Comparison of ENCODE assay signal across 8 cellular contexts in genomic region chr3:158539414-158540014, GRCh38. TPM values are rescaled to one million over a fixed set of nuclear protein-coding genes. Genes with fewer than 3 reads are reported as not detected.
DNase-seq lines count a peak whose midpoint lies in the region; ATAC-seq and TF ChIP-seq lines count a peak whose summit lies in the region.

No MANE protein-coding gene starts in this region.

- H3K4me1 ChIP-seq in Panc1 (ENCODE audit: control insufficient read depth, insufficient read depth, low read length) = no peaks in the 10 kb centered on the region
- H3K4me1 ChIP-seq in iPS DF 6.9 (ENCODE audit: control insufficient read depth, insufficient read depth, low read length) = no peaks in the 10 kb centered on the region

- H3K4me3 ChIP-seq in AG10803 (ENCODE audit: low read length) (no peak overlapping the region), Panc1 (ENCODE audit: low read depth in 2 of 2, low read length in 2 of 2) (no peak overlapping the region), iPS DF 6.9 (ENCODE audit: low read length) (no peak overlapping the region)

- no peaks in the 10 kb centered on the region for H3K9me3 ChIP-seq in Panc1 (ENCODE audit: control insufficient read depth, insufficient read depth, low read depth, low read length)
- H3K9me3 ChIP-seq in iPS DF 6.9 (ENCODE audit: control insufficient read depth, insufficient read depth, low read length) = no peaks in the 10 kb centered on the region

- H3K36me3 Mint-ChIP-seq in activated naive CD8-positive, alpha-beta T cell treated with anti-CD3 and anti-CD28 coated beads for 36 hours = peaks cover 8% of the 10 kb centered on the region

- TF ChIP-seq CTCF in AG10803 (conservative IDR thresholded peaks at IDR 0.05; ENCODE audit: low read length) = peak; percentile 62
- peak; percentile 69; the same call in 1 of the 2 replicates for TF ChIP-seq CTCF in Panc1 (IDR thresholded peaks at IDR 0.05)

- CTCF ChIA-PET in Panc1 (lab: Charles Lee) = interaction anchor here (0.6 kb wide), 1 partner anchor 252 kb away, joined by 4 read pairs; no protein-coding TSS in a partner anchor

- H3K27me3 ChIP-seq in Panc1 (ENCODE audit: control insufficient read depth, insufficient read depth, low read length) = no peaks in the 10 kb centered on the region
- no peaks in the 10 kb centered on the region for H3K27me3 ChIP-seq in iPS DF 6.9 (ENCODE audit: control insufficient read depth, insufficient read depth, low read length)

- H3K27ac ChIP-seq in Panc1 (ENCODE audit: low read length) (peak overlapping the region; percentile 9; the same call in 1 of the 2 replicates), iPS DF 6.9 (ENCODE audit: low read length) (no peak overlapping the region)

- H3K36me3 ChIP-seq in Panc1 (ENCODE audit: control insufficient read depth, insufficient read depth, low read length) (no peaks in the 10 kb centered on the region; the same call in 1 of the 2 replicates), iPS DF 6.9 (ENCODE audit: control insufficient read depth, insufficient read depth, low read length) (no peaks in the 10 kb centered on the region)

- no CpG with 5 or more reads among the region's 3 CpGs for WGBS in iPS DF 6.9 (ENCODE audit: insufficient coverage, insufficient read length)

- ATAC-seq in GM18861 (IDR thresholded peaks at IDR 0.05; ENCODE audit: unreplicated experiment) = peak; percentile 50
- peak; percentile 82 for ATAC-seq in Panc1
- no peak for ATAC-seq in HG02840 (IDR thresholded peaks at IDR 0.05; ENCODE audit: low FRiP score, unreplicated experiment)

- no TSS peak for BruUV-seq in Panc1 (replicated peaks; lab: Mats Ljungman, UMichigan)

- intact Hi-C loops in Panc1 (cut with micrococcal nuclease; ENCODE audit: unreplicated experiment) = loop anchor here (5.0 to 10.0 kb wide), 5 partner anchors 105 to 1005 kb away; partner anchors contain the start of gene GFM1

- H3K27ac Mint-ChIP-seq in activated naive CD8-positive, alpha-beta T cell treated with anti-CD3 and anti-CD28 coated beads for 36 hours = no peak overlapping the region

- no peaks in the 10 kb centered on the region for H3K27me3 Mint-ChIP-seq in activated naive CD8-positive, alpha-beta T cell treated with anti-CD3 and anti-CD28 coated beads for 36 hours

- no peaks in the 10 kb centered on the region for H3K4me1 Mint-ChIP-seq in activated naive CD8-positive, alpha-beta T cell treated with anti-CD3 and anti-CD28 coated beads for 36 hours

- DNase-seq in AG10803 (ENCODE audit: low read depth) = peak; percentile 52
- DNase-seq in KG1 (lab: John Stamatoyannopoulos, UW) = peak; percentile 54
- peak; percentile 18 for DNase-seq in Panc1 (ENCODE audit: low read depth, low spot score)
- peak; percentile 6 for DNase-seq in activated naive CD8-positive, alpha-beta T cell treated with anti-CD3 and anti-CD28 coated beads for 36 hours
- DNase-seq in iPS DF 6.9 (ENCODE audit: low read depth, low spot score) = peak; percentile 27
- DNase-seq in stimulated activated CD4-positive, alpha-beta T cell treated with anti-CD3 and anti-CD28 coated beads, Interleukin-4, amount 100 ng/mL, for 1 hour = peak; percentile 37

- in situ Hi-C loops in Panc1 (cut with HindIII; ENCODE audit: low pct_unique_long_range_greater_than_20kb, low sequenced_read_pairs) = no loop called here

- POLR2A ChIA-PET in Panc1 (lab: Charles Lee) = no interaction called here

- H3K4me3 Mint-ChIP-seq in activated naive CD8-positive, alpha-beta T cell treated with anti-CD3 and anti-CD28 coated beads for 36 hours = no peak overlapping the region

- no peaks in the 10 kb centered on the region for H3K9me3 Mint-ChIP-seq in activated naive CD8-positive, alpha-beta T cell treated with anti-CD3 and anti-CD28 coated beads for 36 hours

RNA-seq across cellular contexts. Expression of gene MLF1, which starts 31.5 kb away (rescaled TPM):
- 51.4 TPM for total RNA-seq in Panc1 (2021; ENCODE audit: unreplicated experiment)
- polyA plus RNA-seq in Panc1 (2012; ENCODE audit: insufficient read length) = 40.8 TPM
- total RNA-seq in activated naive CD8-positive, alpha-beta T cell treated with anti-CD3 and anti-CD28 coated beads for 36 hours = under 1 TPM; 0.80 to 0.89 TPM

Comparison
In these comparisons a context has a peak if more than half of its experiments do, and no peak if none do; other contexts are left out.
1. RNA of gene MLF1, which starts 31.5 kb away (total RNA-seq): 51.4 TPM in Panc1 (single experiment); 0.80 to 0.89 TPM in activated naive CD8-positive, alpha-beta T cell treated with anti-CD3 and anti-CD28 coated beads for 36 hours; every median in the first group is over 10 times any median in the second.
2. Peak in every context shown above with its lines, with median percentiles within 50 percentile points of each other: DNase-seq.